Comparison of ENCODE assay signal across 18 cellular contexts in the genomic region with DNA sequence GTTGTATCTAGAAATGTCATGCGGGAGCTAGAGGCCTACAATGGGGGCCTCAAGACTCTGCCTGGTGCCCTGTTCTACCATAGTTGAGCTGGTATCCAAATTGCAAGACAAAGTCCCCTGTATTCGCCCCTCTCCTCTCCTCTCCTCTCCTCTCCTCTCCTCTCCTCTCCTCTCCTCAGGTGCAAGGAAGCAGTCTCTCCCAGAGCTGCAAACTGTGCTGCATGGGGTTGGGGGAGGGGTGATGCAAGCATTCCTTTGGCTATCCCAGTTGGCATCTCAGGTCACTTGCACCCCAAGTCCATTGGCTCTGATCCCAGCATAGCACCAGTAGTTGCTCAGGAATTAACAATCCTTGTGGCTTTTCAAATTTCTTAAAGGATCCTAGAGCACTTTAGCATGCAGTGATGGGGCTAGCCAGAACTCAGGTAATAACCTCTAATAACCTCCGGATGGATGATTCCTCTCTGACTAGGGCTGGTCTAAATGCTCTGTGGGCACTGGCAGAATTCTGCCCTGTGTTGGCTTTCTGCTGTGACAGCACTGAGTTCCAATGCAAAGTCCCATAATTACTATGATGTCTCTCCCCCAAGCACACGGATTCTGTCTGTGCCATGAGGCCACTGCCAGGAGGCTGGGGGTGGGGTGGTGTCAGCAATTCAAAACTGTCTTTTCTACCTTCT. TPM values are rescaled to one million over a fixed set of nuclear protein-coding genes. Genes with fewer than 3 reads are reported as not detected.
DNase-seq lines count a peak whose midpoint lies in the region; ATAC-seq and TF ChIP-seq lines count a peak whose summit lies in the region.
"Had no signal": no experiment of that assay in that cellular context is flagged by ENCODE, and none has a peak within 500 bp of the region (broad histone marks: within the 10 kb centered on the region; RNA-seq: fewer than 3 reads in every experiment).

No MANE protein-coding gene starts in this region.

- H3K4me3 ChIP-seq in AG10803 (ENCODE audit: low read length) (no peak overlapping the region), choroid plexus epithelial cell (ENCODE audit: low read depth, low read length) (no peak overlapping the region), osteoblast (ENCODE audit: insufficient read depth, low read length) (no peak overlapping the region), PC-3 (ENCODE audit: low read length) (no peak overlapping the region)
- H3K4me3 ChIP-seq: HAP-1, PC-9, SK-N-MC had no signal

- H3K23ac ChIP-seq in H9 (ENCODE audit: insufficient read length, low read depth, low read length) = no peak overlapping the region

- no peaks in the 10 kb centered on the region for H3F3A ChIP-seq in PC-3 (ENCODE audit: low read length, unreplicated experiment)

- H2BK12ac ChIP-seq in H9 (ENCODE audit: insufficient read length, low read depth, low read length) = no peak overlapping the region

- H3K4me2 ChIP-seq in H9 (ENCODE audit: insufficient read depth, insufficient read length, low read length) = no peak overlapping the region
- no peak overlapping the region for H3K4me2 ChIP-seq in osteoblast (ENCODE audit: insufficient read depth, low read length)
- H3K4me2 ChIP-seq in PC-3 (ENCODE audit: low read length) = no peak overlapping the region
- H3K4me2 ChIP-seq: PC-9 had no signal

- H2AFZ ChIP-seq in H9 (ENCODE audit: low read length) (no peak overlapping the region), osteoblast (ENCODE audit: low read length) (no peak overlapping the region), PC-3 (ENCODE audit: low read length) (no peak overlapping the region)
- H2AFZ ChIP-seq: PC-9 had no signal

- peaks cover 19% of the 10 kb centered on the region for H3K36me3 ChIP-seq in osteoblast (ENCODE audit: insufficient read depth, low read length)
- H3K36me3 ChIP-seq in PC-3 (ENCODE audit: low read depth, low read length) = peaks cover 21% of the 10 kb centered on the region; the same call in 1 of the 2 replicates

- BruUV-seq in PC-3 (replicated peaks; lab: Mats Ljungman, UMichigan) = no TSS peak

- H3K27me3 ChIP-seq in H9 (ENCODE audit: insufficient read depth, low read length) (no peaks in the 10 kb centered on the region), osteoblast (ENCODE audit: insufficient read depth, low read length) (no peaks in the 10 kb centered on the region), PC-3 (ENCODE audit: low read length) (no peaks in the 10 kb centered on the region)

- no peak overlapping the region for H4K8ac ChIP-seq in H9 (replicated peaks; ENCODE audit: insufficient read length, low read depth, low read length)

- H2BK15ac ChIP-seq in H9 (ENCODE audit: low read depth, low read length) = no peak overlapping the region

- H2BK5ac ChIP-seq in H9 (ENCODE audit: insufficient read length, low read length) = no peak overlapping the region

- H3K23me2 ChIP-seq in H9 (ENCODE audit: insufficient read length, low read depth, low read length, poor library complexity, severe bottlenecking) = no peaks in the 10 kb centered on the region

- H3K9me2 ChIP-seq in PC-3 (replicated peaks; ENCODE audit: low read length) = no peaks in the 10 kb centered on the region

- no peaks in the 10 kb centered on the region for H3K27me3 Mint-ChIP-seq in H9 (ENCODE audit: low read depth)
- H3K27me3 Mint-ChIP-seq: B cell had no signal

- H3K27ac ChIP-seq in H9 (ENCODE audit: insufficient read length, low read depth, low read length) = no peak overlapping the region
- H3K27ac ChIP-seq in osteoblast (ENCODE audit: low read depth, low read length) = no peak overlapping the region
- H3K27ac ChIP-seq in PC-3 (ENCODE audit: low read length) = no peak overlapping the region
- H3K27ac ChIP-seq: PC-9, SK-N-MC had no signal

- peak overlapping the region; percentile 14 to 88 (median 70); a peak in 5 of 7 replicates for H3K27ac Mint-ChIP-seq in H9
- H3K27ac Mint-ChIP-seq: B cell; CD8-positive, alpha-beta T cell had no signal

- TF ChIP-seq CTCF in AG10803 (conservative IDR thresholded peaks at IDR 0.05; ENCODE audit: low read length) (no peak), H9 (conservative IDR thresholded peaks at IDR 0.05) (no peak), choroid plexus epithelial cell (conservative IDR thresholded peaks at IDR 0.05; ENCODE audit: low read depth, low read length) (no peak), osteoblast (IDR thresholded peaks at IDR 0.05; ENCODE audit: extremely low read depth, low read depth, low read length) (no peak), PC-3 (conservative IDR thresholded peaks at IDR 0.05; ENCODE audit: low read depth, low read length) (no peak)

- CTCF ChIA-PET in PC-3 (lab: Charles Lee) = no interaction called here

- H3K56ac ChIP-seq in H9 (ENCODE audit: insufficient read length, low read depth, low read length) = no peak overlapping the region

- no peak overlapping the region for H2BK20ac ChIP-seq in H9 (ENCODE audit: low read depth, low read length, poor library complexity, severe bottlenecking)

- H3K36me3 Mint-ChIP-seq in H9 (ENCODE audit: insufficient read depth in 1 of 3, low read depth in 3 of 3) = peaks cover 19 to 40% (median 24%) of the 10 kb centered on the region in 3 experiments

- no peaks in the 10 kb centered on the region for H3K79me1 ChIP-seq in H9 (ENCODE audit: insufficient read depth, low read depth, low read length, poor library complexity, severe bottlenecking)

- H3K18ac ChIP-seq in H9 (ENCODE audit: insufficient read length, low read depth, low read length) = no peak overlapping the region

- no peak overlapping the region for H4K91ac ChIP-seq in H9 (ENCODE audit: insufficient read length, low read depth, low read length)

- DNase-seq in AG10803 (ENCODE audit: low read depth) (peak; percentile 31), H9 (no peak), choroid plexus epithelial cell (ENCODE audit: low read depth) (peak; percentile 11), osteoblast (ENCODE audit: insufficient read length, low spot score, missing footprints) (peak; percentile 25), GM19238 (ENCODE audit: insufficient read length, low spot score) (no peak), germinal center (ENCODE audit: low spot score) (no peak), NCI-H345 (lab: John Stamatoyannopoulos, UW) (no peak), PC-3 (no peak)
- DNase-seq: CD8-positive, alpha-beta T cell; NCI-H1048; NCI-H146; NCI-H2081 treated with DMSO at 0.1 percent for 48 hours; NCI-H226; NCI-H69; PC-9 had no signal

- H3K4me1 Mint-ChIP-seq in H9 = peaks cover 4 to 13% of the 10 kb centered on the region in 2 experiments
- H3K4me1 Mint-ChIP-seq: B cell had no signal

- no peaks in the 10 kb centered on the region for H3K9me3 ChIP-seq in H9 (ENCODE audit: control insufficient read depth, low read depth, low read length)
- H3K9me3 ChIP-seq in osteoblast (ENCODE audit: low read depth, low read length) = no peaks in the 10 kb centered on the region
- no peaks in the 10 kb centered on the region for H3K9me3 ChIP-seq in PC-3 (ENCODE audit: low read length)
- H3K9me3 ChIP-seq: HAP-1 had no signal

- no peak for ATAC-seq in PC-3
- ATAC-seq: CD8-positive, alpha-beta T cell had no signal

- no CpG with 5 or more reads among the region's 4 CpGs for WGBS in H9 (ENCODE audit: extremely low coverage, insufficient read length, low lambda C conversion rate)

- H3K79me2 ChIP-seq in H9 (ENCODE audit: insufficient read depth, low read length) (no peaks in the 10 kb centered on the region), osteoblast (ENCODE audit: insufficient read depth, low read length) (no peaks in the 10 kb centered on the region), PC-3 (ENCODE audit: low read length) (no peaks in the 10 kb centered on the region)

- H3K4me3 Mint-ChIP-seq in H9 = peak overlapping the region in 1 of 2 experiments; percentile 40; a peak in 2 of 5 replicates
- H3K4me3 Mint-ChIP-seq: B cell; CD8-positive, alpha-beta T cell had no signal

- H3K9ac ChIP-seq in H9 (ENCODE audit: extremely low read depth, insufficient read length, low read length) = no peak overlapping the region
- H3K9ac ChIP-seq in PC-3 (ENCODE audit: low read length) = no peak overlapping the region

- H3T11ph ChIP-seq in H9 (ENCODE audit: low read length) = no peak overlapping the region

- H4K5ac ChIP-seq in H9 (ENCODE audit: insufficient read length, low read depth, low read length) = no peak overlapping the region

- H3K4me1 ChIP-seq in H9 (ENCODE audit: insufficient read depth, low read length) (peaks cover 7% of the 10 kb centered on the region; the same call in 1 of the 2 replicates), osteoblast (ENCODE audit: insufficient read depth, low read length) (no peaks in the 10 kb centered on the region), PC-3 (ENCODE audit: insufficient read depth, low read length) (no peaks in the 10 kb centered on the region)
- H3K4me1 ChIP-seq: HAP-1 had no signal

- H3K4ac ChIP-seq in H9 (ENCODE audit: low read depth, low read length) = no peak overlapping the region

- H4K20me1 ChIP-seq in H9 (ENCODE audit: control insufficient read depth, insufficient read depth, insufficient read length) (no peaks in the 10 kb centered on the region), osteoblast (ENCODE audit: insufficient read depth, low read length) (no peaks in the 10 kb centered on the region), PC-3 (ENCODE audit: low read length) (no peaks in the 10 kb centered on the region)

- H3K14ac ChIP-seq in H9 (ENCODE audit: insufficient read depth, low read length) = no peak overlapping the region

- intact Hi-C loops in PC-3 (cut with micrococcal nuclease) = no loop called here

- H2AK5ac ChIP-seq in H9 (ENCODE audit: insufficient read length, low read length) = no peak overlapping the region

- H3K9me3 Mint-ChIP-seq in H9 = no peaks in the 10 kb centered on the region
- H3K9me3 Mint-ChIP-seq: CD8-positive, alpha-beta T cell had no signal

- POLR2A ChIA-PET in PC-3 (lab: Charles Lee; ENCODE audit: unreplicated experiment) = no interaction called here

- H2BK120ac ChIP-seq in H9 (ENCODE audit: low read depth, low read length, poor library complexity, severe bottlenecking) = no peak overlapping the region

RNA-seq across cellular contexts. Expression of gene TAF11, which starts 35.3 kb away (rescaled TPM):
- total RNA-seq in H9 (2021) (49.4 and 49.9 TPM in 2 replicates), osteoblast (16.6 and 20.3 TPM in 2 replicates), PC-3 (2014; rRNA removed) (24.1 and 28.9 TPM in 2 replicates)

RNA-seq across cellular contexts. Expression of gene ANKS1A, which starts 36.5 kb away (rescaled TPM):
- total RNA-seq in H9 (2021) (24.4 and 26.5 TPM in 2 replicates), osteoblast (7.2 and 8.3 TPM in 2 replicates), PC-3 (2014; rRNA removed) (18.8 and 21.3 TPM in 2 replicates)

Comparison
In these comparisons a context has a peak if more than half of its experiments do, and no peak if none do; other contexts are left out.
1. DNase-seq: peak in AG10803 (single experiment), choroid plexus epithelial cell (single experiment) and osteoblast (single experiment); none in H9 (single experiment), GM19238 (single experiment), germinal center (single experiment), NCI-H345 (single experiment) and PC-3 (single experiment).